Comparison of ENCODE assay signal across 8 cellular contexts in the genomic region with DNA sequence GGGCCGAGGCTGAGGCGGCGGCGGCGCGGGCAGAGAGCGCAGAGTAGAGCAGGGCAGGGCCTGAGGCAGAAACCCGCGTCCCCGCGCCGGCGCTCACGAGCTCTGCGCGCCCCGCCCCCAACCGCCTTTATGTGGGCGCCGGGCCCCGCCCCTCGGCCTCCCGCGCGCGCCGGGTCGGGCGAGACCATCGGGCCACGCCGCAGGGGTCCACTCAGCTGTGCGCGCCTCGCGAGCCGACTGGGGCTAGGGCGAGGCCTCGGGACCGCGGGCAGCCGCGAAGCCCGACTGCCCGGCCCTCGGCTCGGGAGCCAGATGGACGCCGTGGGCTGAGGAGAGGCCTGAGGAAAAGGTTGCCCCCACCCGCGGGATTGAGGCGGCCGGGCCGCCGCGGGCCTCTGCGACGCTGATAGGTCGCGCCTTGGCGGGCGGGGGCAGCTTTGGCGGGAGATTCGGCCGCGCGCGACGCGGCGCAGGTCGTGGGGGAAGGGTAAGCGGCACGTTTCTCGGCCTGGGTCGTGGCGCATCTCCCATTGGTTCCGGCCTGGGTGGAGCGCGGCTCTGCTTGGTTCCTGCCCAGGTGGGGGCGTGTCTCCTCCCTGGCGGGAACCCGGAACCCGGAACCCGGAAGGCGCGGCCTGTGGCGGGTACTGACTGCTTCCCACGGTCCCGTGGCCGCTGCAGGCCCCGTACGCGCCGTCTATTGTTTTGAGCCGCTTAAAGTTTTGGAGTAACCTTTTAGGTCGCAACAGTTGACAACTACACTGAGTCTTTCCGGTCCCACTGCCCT. TPM values are rescaled to one million over a fixed set of nuclear protein-coding genes. Genes with fewer than 3 reads are reported as not detected.
DNase-seq lines count a peak whose midpoint lies in the region; ATAC-seq and TF ChIP-seq lines count a peak whose summit lies in the region.

Gene SLBP (minus strand): TSS at position 104 of the 787 bp plus-strand sequence. CDS start 131 bp downstream, outside the sequence.

- H3K27ac Mint-ChIP-seq in type B pancreatic cell = peak within 1 kb of the TSS; percentile 99

- DNase-seq in GM13976 (ENCODE audit: low spot score) (peak; percentile 98), NCI-H1436 treated with DMSO at 0.1 percent for 48 hours (lab: John Stamatoyannopoulos, UW) (peak; percentile 71), T follicular helper cell (ENCODE audit: low read depth) (peak; percentile 99), adipocyte (ENCODE audit: low read depth) (peak; percentile 94), cardiac muscle cell (ENCODE audit: low read depth in 1 of 2, low spot score in 1 of 2) (peak; percentile 93 to 97), posterior cingulate gyrus (peak; percentile 78 to 98 (median 86)), type B pancreatic cell (ENCODE audit: extremely low spot score, unreplicated experiment) (peak; percentile 96)

- peaks cover 22% of the 10 kb centered on the region for H3K4me1 ChIP-seq in adipocyte (ENCODE audit: control insufficient read depth, insufficient read depth, low read length)
- H3K4me1 ChIP-seq in cardiac muscle cell (ENCODE audit: low read depth) = peaks cover 23% of the 10 kb centered on the region

- in situ Hi-C loops in GM13976 (cut with MboI; ENCODE audit: low sequenced_read_pairs, unreplicated experiment) = no loop called here

- no peak for TF ChIP-seq CTCF in GM13976 (IDR thresholded peaks at IDR 0.05; ENCODE audit: borderline replicate concordance, control extremely low read depth, extremely low read depth, insufficient read depth, missing control alignments)
- no peak for TF ChIP-seq CTCF in cardiac muscle cell (IDR thresholded peaks at IDR 0.05; ENCODE audit: low read depth, low read length)
- TF ChIP-seq CTCF in type B pancreatic cell (conservative IDR thresholded peaks at IDR 0.05) = no peak

- H3K4me3 ChIP-seq in adipocyte (ENCODE audit: low read length) (peak within 1 kb of the TSS; percentile 94), cardiac muscle cell (peak within 1 kb of the TSS; percentile 93)

- H3K9me3 ChIP-seq in adipocyte (ENCODE audit: control insufficient read depth, low read length) (no peaks in the 10 kb centered on the region), cardiac muscle cell (ENCODE audit: low read depth) (no peaks in the 10 kb centered on the region)

- H3K9ac ChIP-seq in adipocyte (ENCODE audit: low read length) = peak within 1 kb of the TSS; percentile 93

- ATAC-seq in HG02852 (IDR thresholded peaks at IDR 0.05; ENCODE audit: unreplicated experiment) = peak; percentile 70

- H3K36me3 ChIP-seq in adipocyte (ENCODE audit: control insufficient read depth, insufficient read depth, low read length, severe bottlenecking) (peaks cover 5% of the 10 kb centered on the region), cardiac muscle cell (no peaks in the 10 kb centered on the region)

- no peaks in the 10 kb centered on the region for H3K9me3 Mint-ChIP-seq in type B pancreatic cell

- H3K27ac ChIP-seq in cardiac muscle cell = peak within 1 kb of the TSS; percentile 98

- peak within 1 kb of the TSS; percentile 98 for H3K4me3 Mint-ChIP-seq in type B pancreatic cell

- peaks cover 21% of the 10 kb centered on the region for H3K36me3 Mint-ChIP-seq in type B pancreatic cell

- H3K27me3 ChIP-seq in adipocyte (replicated peaks; ENCODE audit: control insufficient read depth, insufficient read depth, low read length) (no peaks in the 10 kb centered on the region), cardiac muscle cell (no peaks in the 10 kb centered on the region)

- intact Hi-C loops in posterior cingulate gyrus (cut with DNase I) = no loop called here

- no peaks in the 10 kb centered on the region for H3K27me3 Mint-ChIP-seq in type B pancreatic cell

- H3K4me1 Mint-ChIP-seq in type B pancreatic cell (ENCODE audit: unreplicated experiment) = peaks cover 24% of the 10 kb centered on the region

RNA-seq across cellular contexts. Expression of gene SLBP, which starts in this region (rescaled TPM):
- total RNA-seq in cardiac muscle cell (39.9 and 63.3 TPM in 2 replicates), type B pancreatic cell (ENCODE audit: low replicate concordance) (40.2 and 46.0 TPM in 2 replicates)
- polyA plus RNA-seq in cardiac muscle cell = 62.0 TPM in 2 replicates

Comparison
In these comparisons a context has a peak if more than half of its experiments do, and no peak if none do; other contexts are left out.
1. Peak in every context shown above with its lines: DNase-seq, ATAC-seq, H3K4me3 ChIP-seq and H3K27ac ChIP-seq.